In the genomic region with DNA sequence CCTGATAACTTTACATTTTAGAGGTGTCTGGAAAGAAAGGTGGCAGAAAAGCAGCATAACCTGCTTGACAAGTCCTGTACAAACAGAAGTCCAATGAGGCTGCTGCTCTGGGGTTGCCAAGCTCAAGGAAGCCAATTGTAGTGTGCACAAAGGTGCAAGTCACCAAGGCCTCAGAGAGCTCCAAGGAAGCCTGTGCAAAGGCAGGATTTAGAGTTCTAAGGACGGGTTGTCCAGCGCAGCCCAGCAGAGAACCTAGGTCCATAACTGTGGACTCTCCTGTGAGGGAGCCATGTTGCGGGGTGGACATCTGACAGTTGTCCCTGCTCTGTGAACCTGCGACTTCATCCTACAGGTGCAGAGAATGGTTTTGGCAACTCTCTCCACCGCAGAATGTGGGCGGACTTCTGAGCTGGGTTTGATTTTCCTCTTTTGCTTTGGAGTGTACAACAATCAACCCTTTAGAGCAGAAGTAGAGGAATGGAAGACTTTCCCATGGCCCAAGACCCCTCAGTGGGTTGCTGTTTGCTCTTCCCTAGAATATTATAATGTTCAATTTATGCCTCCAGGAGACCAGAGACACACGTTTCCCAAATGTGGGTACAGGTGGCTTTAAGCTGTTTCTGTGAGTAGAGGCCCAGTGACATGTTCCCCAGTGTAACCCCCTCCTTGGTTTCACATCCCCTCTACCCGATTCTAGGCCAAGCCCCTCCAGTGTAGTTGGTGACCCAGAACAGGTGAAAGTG, we compare ENCODE assay signal across 8 cellular contexts.
A peak's percentile ranks its signal among the peaks of the same experiment; 100 is the strongest.
DNase-seq lines count a peak whose midpoint lies in the region; ATAC-seq and TF ChIP-seq lines count a peak whose summit lies in the region.

No MANE protein-coding gene starts in this region.

- H3K4me1 ChIP-seq in parathyroid adenoma: peaks cover 35% of the 10 kb centered on the region

- no peaks in the 10 kb centered on the region for H3K9me3 ChIP-seq in parathyroid adenoma (ENCODE audit: control insufficient read depth, low read length)

- no peak overlapping the region for H3K9ac ChIP-seq in parathyroid adenoma

- H3K9me3 Mint-ChIP-seq in activated naive CD8-positive, alpha-beta T cell (ENCODE audit: low read depth): no peaks in the 10 kb centered on the region

- no peak for TF ChIP-seq CTCF in parathyroid adenoma (IDR thresholded peaks at IDR 0.05)

- peaks cover 32% of the 10 kb centered on the region for H3K79me2 ChIP-seq in parathyroid adenoma

- H3K4me3 ChIP-seq in parathyroid adenoma (ENCODE audit: low read depth, low read length): no peak overlapping the region

- DNase-seq in SKM-1 treated with dmso at 0.1 percent for 144 hours (lab: John Stamatoyannopoulos, UW; ENCODE audit: unreplicated experiment): no peak
- no peak for DNase-seq in activated CD4-positive, alpha-beta T cell treated with anti-CD3 and anti-CD28 coated beads, Interleukin-2, amount 50 U/mL, for 48 hours
- DNase-seq in stimulated activated CD4-positive, alpha-beta T cell treated with anti-CD3 and anti-CD28 coated beads, Interleukin-4, amount 100 ng/mL, for 24 hours: no peak

- peak overlapping the region; percentile 0 for H3K4me2 ChIP-seq in parathyroid adenoma (ENCODE audit: low read length)

- peak overlapping the region; percentile 18 for H2AFZ ChIP-seq in parathyroid adenoma

- H3K4me1 Mint-ChIP-seq in activated naive CD8-positive, alpha-beta T cell (ENCODE audit: low read depth): peaks cover 73% of the 10 kb centered on the region

- ATAC-seq in GM18909 (IDR thresholded peaks at IDR 0.05; ENCODE audit: poor library complexity, unreplicated experiment) (peak; percentile 53), HG03097 (IDR thresholded peaks at IDR 0.05; ENCODE audit: low FRiP score, unreplicated experiment) (peak; percentile 27), GM21367 (IDR thresholded peaks at IDR 0.05; ENCODE audit: unreplicated experiment) (no peak)

- H3K27ac Mint-ChIP-seq in activated naive CD8-positive, alpha-beta T cell: peak overlapping the region; percentile 89

- H3K27ac ChIP-seq in parathyroid adenoma: peak overlapping the region; percentile 49

- H3K36me3 ChIP-seq in parathyroid adenoma (ENCODE audit: control insufficient read depth, insufficient read depth, low read length): no peaks in the 10 kb centered on the region

- H3K27me3 Mint-ChIP-seq in activated naive CD8-positive, alpha-beta T cell: no peaks in the 10 kb centered on the region

- H3K36me3 Mint-ChIP-seq in activated naive CD8-positive, alpha-beta T cell: peaks cover 7% of the 10 kb centered on the region

- no peaks in the 10 kb centered on the region for H3K27me3 ChIP-seq in parathyroid adenoma (ENCODE audit: control insufficient read depth, insufficient read depth, low read length)

- peak overlapping the region; percentile 64 for H3K4me3 Mint-ChIP-seq in activated naive CD8-positive, alpha-beta T cell
